In the genomic region with DNA sequence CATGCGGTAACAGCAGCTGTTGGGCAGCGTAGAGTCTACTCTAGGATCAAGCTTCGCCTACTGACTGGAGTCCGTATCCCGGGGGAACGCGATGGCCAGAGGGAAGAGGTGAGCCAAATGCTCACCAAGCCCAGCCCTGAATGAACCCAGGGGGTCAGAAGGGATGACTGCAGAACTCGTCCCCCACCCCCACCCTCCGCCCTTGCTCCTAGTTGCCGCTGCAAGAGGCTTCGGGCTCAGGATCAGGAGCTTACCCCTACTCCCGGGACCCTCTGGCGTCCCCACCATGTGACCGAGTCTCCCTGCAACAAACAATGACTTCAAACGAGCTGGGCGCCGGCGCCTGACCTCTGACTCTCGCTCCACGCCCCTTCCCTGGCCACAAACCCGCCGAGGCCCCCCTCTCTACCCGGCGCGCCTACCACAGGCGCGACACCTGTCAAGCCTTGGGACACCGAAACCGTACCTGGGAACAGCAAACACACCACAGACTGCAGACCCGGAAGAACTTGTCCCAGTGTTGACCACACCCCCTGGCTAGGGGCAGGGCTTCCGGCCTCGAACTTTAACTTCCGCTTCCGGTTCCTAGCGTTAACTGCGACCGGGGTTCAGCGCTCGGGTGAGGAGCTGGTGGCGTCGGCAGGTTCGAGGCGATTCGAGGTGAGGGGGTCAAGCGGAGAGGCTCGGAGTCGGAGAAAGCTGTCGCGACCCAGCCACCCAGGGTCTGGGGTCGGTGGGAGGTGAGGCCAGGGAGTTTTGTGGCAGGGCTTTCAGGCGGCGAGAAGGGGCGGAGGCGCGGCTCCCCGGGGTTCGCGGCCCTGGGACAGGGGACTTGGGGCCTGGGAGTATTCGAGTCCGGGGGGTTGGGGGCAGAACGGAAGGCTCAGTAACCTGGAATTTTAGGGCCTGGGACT, we compare ENCODE assay signal across 8 cellular contexts. TPM values are rescaled to one million over a fixed set of nuclear protein-coding genes. Genes with fewer than 3 reads are reported as not detected.
DNase-seq lines count a peak whose midpoint lies in the region; ATAC-seq and TF ChIP-seq lines count a peak whose summit lies in the region.

A gene (plus strand): TSS at position 594 of the 914 bp plus-strand sequence. CDS start 420 bp downstream, outside the sequence.

- H3K36me3 Mint-ChIP-seq in naive B cell = peaks cover 0 to 4% of the 10 kb centered on the region in 2 donors
- peaks cover 54% of the 10 kb centered on the region for H3K36me3 Mint-ChIP-seq in stimulated activated effector memory CD8-positive, alpha-beta T cell treated with anti-CD3 and anti-CD28 coated beads, Interleukin-12 subunit alpha, Interleukin-12 subunit beta, amount 100 ng/mL, for 72 hours

- H3K9me3 Mint-ChIP-seq in naive B cell = peaks cover 0 to 2% (median 0%) of the 10 kb centered on the region in 7 donors
- H3K9me3 Mint-ChIP-seq in stimulated activated effector memory CD8-positive, alpha-beta T cell treated with anti-CD3 and anti-CD28 coated beads, Interleukin-12 subunit alpha, Interleukin-12 subunit beta, amount 100 ng/mL, for 72 hours = no peaks in the 10 kb centered on the region

- peak within 1 kb of the TSS; percentile 79 for H3K4me3 ChIP-seq in LNCaP clone FGC (ENCODE audit: low read depth, low read length)

- H3K4me1 Mint-ChIP-seq in naive B cell = peaks cover 18 to 32% (median 29%) of the 10 kb centered on the region in 3 donors
- peaks cover 25% of the 10 kb centered on the region for H3K4me1 Mint-ChIP-seq in stimulated activated effector memory CD8-positive, alpha-beta T cell treated with anti-CD3 and anti-CD28 coated beads, Interleukin-12 subunit alpha, Interleukin-12 subunit beta, amount 100 ng/mL, for 72 hours

- DNase-seq in Daoy (ENCODE audit: low read depth) = peak; percentile 91
- peak; percentile 48 for DNase-seq in GOT3 (lab: John Stamatoyannopoulos, UW)
- peak; percentile 84 for DNase-seq in LNCaP clone FGC (ENCODE audit: low read depth)
- peak; percentile 98 for DNase-seq in RPMI8226
- peak; percentile 76 to 84 for DNase-seq in activated T-helper 1 cell treated with anti-CD3 and anti-CD28 coated beads, Interleukin-2, amount 50 U/mL, for 16 hours (ENCODE audit: low read depth in 1 of 2, low spot score in 1 of 2)
- peak; percentile 73 for DNase-seq in fibroblast of gingiva (ENCODE audit: low read depth)
- DNase-seq in naive B cell = peak; percentile 84
- DNase-seq in stimulated activated effector memory CD8-positive, alpha-beta T cell treated with anti-CD3 and anti-CD28 coated beads, Interleukin-12 subunit alpha, Interleukin-12 subunit beta, amount 100 ng/mL, for 72 hours (ENCODE audit: low spot score in 2 of 2) = peak; percentile 76 to 92

- no peaks in the 10 kb centered on the region for H3K27me3 Mint-ChIP-seq in naive B cell

- ATAC-seq in naive B cell (ENCODE audit: low read depth in 2 of 2) = peak; percentile 98 to 99
- ATAC-seq in stimulated activated effector memory CD8-positive, alpha-beta T cell treated with anti-CD3 and anti-CD28 coated beads, Interleukin-12 subunit alpha, Interleukin-12 subunit beta, amount 100 ng/mL, for 72 hours = peak; percentile 98

- H3K27ac Mint-ChIP-seq in naive B cell = peak within 1 kb of the TSS; percentile 91 to 99 (median 96)
- peak within 1 kb of the TSS; percentile 99 for H3K27ac Mint-ChIP-seq in stimulated activated effector memory CD8-positive, alpha-beta T cell treated with anti-CD3 and anti-CD28 coated beads, Interleukin-12 subunit alpha, Interleukin-12 subunit beta, amount 100 ng/mL, for 72 hours

- H3K4me3 Mint-ChIP-seq in naive B cell = peak within 1 kb of the TSS; percentile 93 to 100 (median 100)
- peak within 1 kb of the TSS; percentile 100 for H3K4me3 Mint-ChIP-seq in stimulated activated effector memory CD8-positive, alpha-beta T cell treated with anti-CD3 and anti-CD28 coated beads, Interleukin-12 subunit alpha, Interleukin-12 subunit beta, amount 100 ng/mL, for 72 hours

- TF ChIP-seq CTCF in LNCaP clone FGC (IDR thresholded peaks at IDR 0.05; ENCODE audit: control insufficient read depth, extremely low read depth, insufficient read depth) = no peak

RNA-seq across cellular contexts. Expression of the gene that starts here (rescaled TPM):
- 467 and 704 TPM in 2 replicates for total RNA-seq in Daoy (2014; rRNA removed; shearing (Covaris generic))
- 100 to 1,000 TPM; 401 to 570 (median 499) TPM for polyA plus RNA-seq in naive B cell (ENCODE audit: low read depth in 6 of 6)

Comparison
In these comparisons a context has a peak if more than half of its experiments do, and no peak if none do; other contexts are left out.
1. Peak in every context shown above with its lines: DNase-seq, ATAC-seq and H3K4me3 ChIP-seq.
2. DNase-seq: peak in every context shown above with its lines; median percentile 98 in RPMI8226; 91 in Daoy; 84 in LNCaP clone FGC; 84 in naive B cell; 84 in stimulated activated effector memory CD8-positive, alpha-beta T cell treated with anti-CD3 and anti-CD28 coated beads, Interleukin-12 subunit alpha, Interleukin-12 subunit beta, amount 100 ng/mL, for 72 hours; 80 in activated T-helper 1 cell treated with anti-CD3 and anti-CD28 coated beads, Interleukin-2, amount 50 U/mL, for 16 hours; 73 in fibroblast of gingiva; 48 in GOT3.